ENCODE assay signal across 20 cellular contexts in genomic region chr5:157606046-157606445, GRCh38. TPM values are rescaled to one million over a fixed set of nuclear protein-coding genes. Genes with fewer than 3 reads are reported as not detected.
DNase-seq lines count a peak whose midpoint lies in the region; ATAC-seq and TF ChIP-seq lines count a peak whose summit lies in the region.
"Had no signal": no experiment of that assay in that cellular context is flagged by ENCODE, and none has a peak within 500 bp of the region (broad histone marks: within the 10 kb centered on the region; RNA-seq: fewer than 3 reads in every experiment).

No MANE protein-coding gene starts in this region.

- POLR2A ChIA-PET in PC-3 (lab: Charles Lee; ENCODE audit: unreplicated experiment): no interaction called here

- CTCF ChIA-PET in PC-3 (lab: Charles Lee): no interaction called here

- H3K27ac ChIP-seq in PC-3 (ENCODE audit: low read length) (peak overlapping the region; percentile 96), epithelial cell of prostate (peak overlapping the region; percentile 98)
- H3K27ac ChIP-seq: ascending aorta, heart left ventricle, WERI-Rb-1 had no signal

- H3K4me2 ChIP-seq in PC-3 (ENCODE audit: low read length): peak overlapping the region; percentile 39

- no peak overlapping the region for H2AFZ ChIP-seq in PC-3 (ENCODE audit: low read length)

- no peaks in the 10 kb centered on the region for H3K79me2 ChIP-seq in PC-3 (ENCODE audit: low read length)

- H3K36me3 Mint-ChIP-seq in stimulated activated naive CD8-positive, alpha-beta T cell treated with anti-CD3 and anti-CD28 coated beads, Interleukin-15, Interleukin-2, amounts not matched to agents 100 ng/mL and 50 ng/mL, for 24 hours (ENCODE audit: low read depth): peaks cover 4% of the 10 kb centered on the region

- peak overlapping the region; percentile 75 for H3K27ac Mint-ChIP-seq in stimulated activated naive CD8-positive, alpha-beta T cell treated with anti-CD3 and anti-CD28 coated beads, Interleukin-15, Interleukin-2, amounts not matched to agents 100 ng/mL and 50 ng/mL, for 24 hours
- H3K27ac Mint-ChIP-seq in stimulated activated naive CD8-positive, alpha-beta T cell treated with anti-CD3 and anti-CD28 coated beads, Interleukin-15, amount 100 ng/mL, for 72 hours: no peak overlapping the region

- no peak for TF ChIP-seq CTCF in PC-3 (conservative IDR thresholded peaks at IDR 0.05; ENCODE audit: low read depth, low read length)

- intact Hi-C loops in PC-3 (cut with micrococcal nuclease): loop anchor here (2.0 to 5.0 kb wide), 4 partner anchors 105 to 214 kb away; partner anchors contain the start of gene LSM11

- H3K9me3 Mint-ChIP-seq in stimulated activated naive CD8-positive, alpha-beta T cell treated with anti-CD3 and anti-CD28 coated beads, Interleukin-15, Interleukin-2, amounts not matched to agents 100 ng/mL and 50 ng/mL, for 24 hours: no peaks in the 10 kb centered on the region
- peaks cover 5 to 7% of the 10 kb centered on the region in 2 donors for H3K9me3 Mint-ChIP-seq in stimulated activated naive CD8-positive, alpha-beta T cell treated with anti-CD3 and anti-CD28 coated beads, Interleukin-15, amount 100 ng/mL, for 72 hours
- H3K9me3 Mint-ChIP-seq: effector memory CD8-positive, alpha-beta T cell had no signal

- no peaks in the 10 kb centered on the region for H3K36me3 ChIP-seq in PC-3 (ENCODE audit: low read depth, low read length)
- H3K36me3 ChIP-seq: ascending aorta, heart left ventricle, WERI-Rb-1 had no signal

- ATAC-seq in stimulated activated naive CD8-positive, alpha-beta T cell treated with anti-CD3 and anti-CD28 coated beads, Interleukin-15, amount 100 ng/mL, for 72 hours: no peak
- ATAC-seq in PC-3: no peak
- ATAC-seq: effector memory CD8-positive, alpha-beta T cell; heart left ventricle had no signal

- peaks cover 83% of the 10 kb centered on the region for H3K4me1 ChIP-seq in PC-3 (ENCODE audit: insufficient read depth, low read length)

- H3K9me2 ChIP-seq in PC-3 (replicated peaks; ENCODE audit: low read length): no peaks in the 10 kb centered on the region

- peaks cover 3% of the 10 kb centered on the region for H3K27me3 Mint-ChIP-seq in stimulated activated naive CD8-positive, alpha-beta T cell treated with anti-CD3 and anti-CD28 coated beads, Interleukin-15, Interleukin-2, amounts not matched to agents 100 ng/mL and 50 ng/mL, for 24 hours
- H3K27me3 Mint-ChIP-seq in stimulated activated naive CD8-positive, alpha-beta T cell treated with anti-CD3 and anti-CD28 coated beads, Interleukin-15, amount 100 ng/mL, for 72 hours: no peaks in the 10 kb centered on the region
- H3K27me3 Mint-ChIP-seq: effector memory CD8-positive, alpha-beta T cell had no signal

- no peak overlapping the region for H3K4me3 ChIP-seq in PC-3 (ENCODE audit: low read length)
- H3K4me3 ChIP-seq: ascending aorta, heart left ventricle had no signal

- H3F3A ChIP-seq in PC-3 (ENCODE audit: low read length, unreplicated experiment): peaks cover 38% of the 10 kb centered on the region

- peak overlapping the region; percentile 94 for H3K9ac ChIP-seq in PC-3 (ENCODE audit: low read length)

- H3K4me1 Mint-ChIP-seq in stimulated activated naive CD8-positive, alpha-beta T cell treated with anti-CD3 and anti-CD28 coated beads, Interleukin-15, Interleukin-2, amounts not matched to agents 100 ng/mL and 50 ng/mL, for 24 hours (ENCODE audit: low read depth): peaks cover 75% of the 10 kb centered on the region
- H3K4me1 Mint-ChIP-seq in stimulated activated naive CD8-positive, alpha-beta T cell treated with anti-CD3 and anti-CD28 coated beads, Interleukin-15, amount 100 ng/mL, for 72 hours: peaks cover 63% of the 10 kb centered on the region

- no peaks in the 10 kb centered on the region for H3K9me3 ChIP-seq in PC-3 (ENCODE audit: low read length)
- H3K9me3 ChIP-seq: ascending aorta, heart left ventricle had no signal

- H4K20me1 ChIP-seq in PC-3 (ENCODE audit: low read length): no peaks in the 10 kb centered on the region

- H3K4me3 Mint-ChIP-seq in stimulated activated naive CD8-positive, alpha-beta T cell treated with anti-CD3 and anti-CD28 coated beads, Interleukin-15, Interleukin-2, amounts not matched to agents 100 ng/mL and 50 ng/mL, for 24 hours: no peak overlapping the region
- no peak overlapping the region for H3K4me3 Mint-ChIP-seq in stimulated activated naive CD8-positive, alpha-beta T cell treated with anti-CD3 and anti-CD28 coated beads, Interleukin-15, amount 100 ng/mL, for 72 hours
- H3K4me3 Mint-ChIP-seq: effector memory CD8-positive, alpha-beta T cell had no signal

- no TSS peak for BruUV-seq in PC-3 (replicated peaks; lab: Mats Ljungman, UMichigan)

- H3K27me3 ChIP-seq in PC-3 (ENCODE audit: low read length): no peaks in the 10 kb centered on the region
- H3K27me3 ChIP-seq: ascending aorta, heart left ventricle had no signal

- DNase-seq in stimulated activated naive CD8-positive, alpha-beta T cell treated with anti-CD3 and anti-CD28 coated beads, Interleukin-15, amount 100 ng/mL, for 72 hours: no peak
- DNase-seq in PC-3 (no peak), epithelial cell of prostate (ENCODE audit: low read depth, low spot score) (no peak), cerebellar cortex (ENCODE audit: low spot score) (no peak), SKM-1 treated with dmso at 0.1 percent for 144 hours (lab: John Stamatoyannopoulos, UW; ENCODE audit: unreplicated experiment) (no peak)
- no peak for DNase-seq in stimulated activated naive CD4-positive, alpha-beta T cell (lab: John Stamatoyannopoulos, UW)
- DNase-seq: activated gamma-delta T cell; COR-L47; effector memory CD8-positive, alpha-beta T cell; heart left ventricle; KG1; MV-4-11; NCI-H2029; occipital lobe; WERI-Rb-1 had no signal

RNA-seq across cellular contexts. Expression of gene ADAM19, which starts 30.5 kb away (rescaled TPM):
- total RNA-seq in PC-3 (2014; rRNA removed): 115 and 130 TPM in 2 replicates

RNA-seq across cellular contexts. Expression of gene SOX30, which starts 46.2 kb away (rescaled TPM):
- 0.51 TPM in 1 of 2 replicates, not detected in the other for total RNA-seq in PC-3 (2014; rRNA removed)
- total RNA-seq: ascending aorta, chondrocyte, fibroblast of lung, NCI-H460, occipital lobe had no signal
